Comparison of ENCODE assay signal across 7 cellular contexts in the genomic region with DNA sequence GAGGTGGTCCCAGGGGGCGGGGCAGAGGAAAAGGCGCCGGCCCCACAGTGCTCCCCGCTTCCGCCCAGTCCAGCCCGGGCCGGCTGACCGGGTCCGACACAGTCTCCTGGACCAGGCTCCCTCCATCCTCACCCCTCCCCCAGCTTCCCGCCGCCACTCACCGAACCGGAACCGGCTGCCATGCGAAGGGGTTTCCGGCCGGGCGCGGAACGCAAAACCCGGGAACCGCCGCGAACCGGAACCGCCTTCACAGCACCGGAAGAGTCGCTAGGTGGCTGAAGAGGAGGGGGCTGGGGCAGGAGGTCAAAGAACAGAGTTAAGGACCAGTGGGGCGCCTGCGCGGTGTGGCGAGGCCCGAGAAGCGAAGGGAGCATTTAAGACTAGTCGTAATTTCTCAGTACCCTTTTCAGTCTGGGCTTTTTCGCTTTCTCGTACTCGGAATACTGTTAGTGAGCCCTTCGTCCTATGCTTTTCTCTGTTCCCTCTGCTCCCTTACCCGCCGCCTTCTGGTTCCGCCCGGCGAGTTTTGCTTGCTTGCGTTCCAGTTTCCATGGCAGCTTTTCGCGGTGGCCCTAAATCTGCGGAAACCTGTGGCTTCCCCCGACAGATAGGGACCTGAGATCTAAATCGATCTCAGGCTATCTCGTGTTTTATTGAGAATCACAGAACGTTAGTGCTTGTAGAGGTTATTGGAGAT. TPM values are rescaled to one million over a fixed set of nuclear protein-coding genes. Genes with fewer than 3 reads are reported as not detected.
DNase-seq lines count a peak whose midpoint lies in the region; ATAC-seq and TF ChIP-seq lines count a peak whose summit lies in the region.

SENP1 (minus strand) TSS at position 213 of the 697 bp plus-strand sequence. CDS start 4,607 bp downstream, outside the sequence.

- DNase-seq in NCI-H2081 treated with DMSO at 0.1 percent for 48 hours (lab: John Stamatoyannopoulos, UW) (peak; percentile 36), T1000 (lab: John Stamatoyannopoulos, UW) (peak; percentile 87), astrocyte of the hippocampus (ENCODE audit: low read depth, low spot score) (peak; percentile 93), hepatocyte (ENCODE audit: low spot score) (peak; percentile 91), retinal pigment epithelial cell (ENCODE audit: low read depth) (peak; percentile 39)

- peak within 1 kb of the TSS; percentile 90 for H2AFZ ChIP-seq in hepatocyte

- peaks cover 44% of the 10 kb centered on the region for H3K79me2 ChIP-seq in hepatocyte

- no peaks in the 10 kb centered on the region for H3K9me3 ChIP-seq in hepatocyte (ENCODE audit: low read depth)

- no peaks in the 10 kb centered on the region for H3K27me3 ChIP-seq in hepatocyte

- under 1% methylated on average over 43 of the region's 52 CpGs for WGBS in hepatocyte (ENCODE audit: low lambda C conversion rate, missing lambda C conversion rate)

- TF ChIP-seq CTCF in hepatocyte (IDR thresholded peaks at IDR 0.05; ENCODE audit: poor library complexity): no peak
- TF ChIP-seq CTCF in retinal pigment epithelial cell (conservative IDR thresholded peaks at IDR 0.05; ENCODE audit: low read depth, low read length): no peak

- ATAC-seq in GM18508 (IDR thresholded peaks at IDR 0.05; ENCODE audit: insufficient read depth, unreplicated experiment) (peak; percentile 38), HG02981 (IDR thresholded peaks at IDR 0.05; ENCODE audit: unreplicated experiment) (peak; percentile 59)

- peaks cover 16% of the 10 kb centered on the region for H3K4me1 ChIP-seq in hepatocyte (ENCODE audit: insufficient read depth)

- peak within 1 kb of the TSS; percentile 85 for H3K4me2 ChIP-seq in hepatocyte

- H4K20me1 ChIP-seq in hepatocyte (ENCODE audit: insufficient read depth, poor library complexity, severe bottlenecking): no peaks in the 10 kb centered on the region

- H3K36me3 ChIP-seq in hepatocyte (replicated peaks; ENCODE audit: insufficient read depth, low read depth): no peaks in the 10 kb centered on the region

- H3K9me2 ChIP-seq in hepatocyte (replicated peaks; ENCODE audit: insufficient read depth): no peaks in the 10 kb centered on the region

- peak within 1 kb of the TSS; percentile 62 for H3K4me3 ChIP-seq in hepatocyte
- peak within 1 kb of the TSS; percentile 89 for H3K4me3 ChIP-seq in retinal pigment epithelial cell (ENCODE audit: low read length)

- peak within 1 kb of the TSS; percentile 97 for H3K27ac ChIP-seq in hepatocyte

RNA-seq across cellular contexts. Expression of gene SENP1, which starts in this region (rescaled TPM):
- total RNA-seq in hepatocyte: 14.4 and 16.9 TPM in 2 replicates
- 3.9 and 5.0 TPM in 2 replicates for polyA plus RNA-seq in hepatocyte

Comparison
In these comparisons a context has a peak if more than half of its experiments do, and no peak if none do; other contexts are left out.
1. Peak in every context shown above with its lines: DNase-seq, ATAC-seq, H3K4me3 ChIP-seq and H3K27ac ChIP-seq.
2. DNase-seq: peak in every context shown above with its lines; median percentile 93 in astrocyte of the hippocampus; 91 in hepatocyte; 87 in T1000; 39 in retinal pigment epithelial cell; 36 in NCI-H2081 treated with DMSO at 0.1 percent for 48 hours.